In the genomic region with DNA sequence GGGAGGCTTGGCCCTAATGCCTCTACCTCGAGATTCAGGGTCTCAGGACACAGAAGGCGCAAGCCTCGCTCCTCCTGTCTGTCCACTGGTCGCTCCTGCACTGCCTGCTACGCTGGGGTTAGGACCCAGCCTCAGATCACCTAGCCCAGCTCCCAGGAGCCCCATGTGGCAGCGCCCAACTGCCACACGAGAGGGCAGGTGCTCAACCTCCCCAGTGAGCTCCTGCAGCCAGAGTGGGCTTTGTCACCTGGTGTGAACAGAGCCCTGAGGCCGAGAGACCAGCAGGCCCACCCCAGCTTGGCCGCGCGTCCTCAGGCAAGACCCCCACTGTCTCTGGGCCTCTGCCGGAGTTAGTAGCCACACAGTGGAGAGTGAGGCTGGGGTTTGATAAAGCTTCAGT, we compare ENCODE assay signal across 18 cellular contexts.
"Had no signal": no experiment of that assay in that cellular context is flagged by ENCODE, and none has a peak within 500 bp of the region (broad histone marks: within the 10 kb centered on the region; RNA-seq: fewer than 3 reads in every experiment).

No MANE protein-coding gene starts in this region.

- H3K27ac Mint-ChIP-seq: endodermal cell; mesothelial cell of epicardium; natural killer cell treated with Interleukin-12 subunit alpha and Interleukin-12 subunit beta and Interleukin-15 and Interleukin-18, amount 100 ng/mL, for 72 hours; neural progenitor cell had no signal

- H3K9me3 ChIP-seq: colonic mucosa, heart right ventricle, pancreas, prostate gland, stomach, thoracic aorta had no signal

- H3K27ac ChIP-seq: neural progenitor cell, prostate gland, thoracic aorta had no signal

- DNase-seq: colonic mucosa; effector CD4-positive, alpha-beta T cell; endodermal cell; kidney glomerular epithelial cell; mammary epithelial cell; occipital lobe; stimulated activated CD4-positive, alpha-beta T cell treated with anti-CD3 and anti-CD28 coated beads, Interleukin-15, amount 100 ng/mL, for 24 hours; stimulated activated CD4-positive, alpha-beta T cell treated with anti-CD3 and anti-CD28 coated beads, Interleukin-1b, Interleukin-23, amount 100 ng/mL, for 48 hours; stimulated activated CD4-positive, alpha-beta T cell treated with anti-CD3 and anti-CD28 coated beads, Interleukin-4, amount 100 ng/mL, for 24 hours; stimulated activated naive CD4-positive, alpha-beta T cell; stomach had no signal

- H3K9me3 Mint-ChIP-seq: endodermal cell; mesothelial cell of epicardium; natural killer cell treated with Interleukin-12 subunit alpha and Interleukin-12 subunit beta and Interleukin-15 and Interleukin-18, amount 100 ng/mL, for 72 hours; neural progenitor cell had no signal

- H3K4me3 ChIP-seq: colonic mucosa, neural progenitor cell, pancreas, prostate gland, stomach, thoracic aorta had no signal

- H3K36me3 Mint-ChIP-seq: mesothelial cell of epicardium; natural killer cell treated with Interleukin-12 subunit alpha and Interleukin-12 subunit beta and Interleukin-15 and Interleukin-18, amount 100 ng/mL, for 72 hours; neural progenitor cell had no signal

- H3K4me1 ChIP-seq: neural progenitor cell, pancreas, prostate gland had no signal

- H3K27me3 Mint-ChIP-seq: natural killer cell treated with Interleukin-12 subunit alpha and Interleukin-12 subunit beta and Interleukin-15 and Interleukin-18, amount 100 ng/mL, for 72 hours had no signal

- H3K36me3 ChIP-seq: colonic mucosa, heart right ventricle, neural progenitor cell, pancreas, prostate gland, stomach, thoracic aorta had no signal

- H3K9ac ChIP-seq: neural progenitor cell had no signal

- H3K27me3 ChIP-seq: colonic mucosa, heart right ventricle, neural progenitor cell, pancreas, stomach had no signal

- H3K4me1 Mint-ChIP-seq: endodermal cell, mesothelial cell of epicardium, neural progenitor cell had no signal

- H3K4me2 ChIP-seq: neural progenitor cell had no signal

- H2AFZ ChIP-seq: neural progenitor cell had no signal

- ATAC-seq: natural killer cell treated with Interleukin-12 subunit alpha and Interleukin-12 subunit beta and Interleukin-15 and Interleukin-18, amount 100 ng/mL, for 72 hours had no signal

- H3K4me3 Mint-ChIP-seq: endodermal cell; mesothelial cell of epicardium; natural killer cell treated with Interleukin-12 subunit alpha and Interleukin-12 subunit beta and Interleukin-15 and Interleukin-18, amount 100 ng/mL, for 72 hours; neural progenitor cell had no signal
